8 cellular contexts compared by ENCODE assay signal in genomic region chr19:1618157-1619093, GRCh38. TPM values are rescaled to one million over a fixed set of nuclear protein-coding genes. Genes with fewer than 3 reads are reported as not detected.
A peak's percentile ranks its signal among the peaks of the same experiment; 100 is the strongest.
DNase-seq lines count a peak whose midpoint lies in the region; ATAC-seq and TF ChIP-seq lines count a peak whose summit lies in the region.

No MANE protein-coding gene starts in this region.

- H3K9me3 ChIP-seq in spleen = no peaks in the 10 kb centered on the region

- H3K4me2 ChIP-seq in GM23338 = no peak overlapping the region

- ATAC-seq in GM23338 (peak; percentile 89), foreskin keratinocyte (peak; percentile 48)

- H3K4me3 ChIP-seq in GM23338 = no peak overlapping the region
- H3K4me3 ChIP-seq in spleen = no peak overlapping the region

- H3K4me1 ChIP-seq in GM23338 (ENCODE audit: insufficient read depth) (no peaks in the 10 kb centered on the region), foreskin keratinocyte (no peaks in the 10 kb centered on the region), spleen (peaks cover 0 to 31% (median 13%) of the 10 kb centered on the region in 6 donors)

- DNase-seq in GM23338 (ENCODE audit: low spot score) (peak; percentile 83), foreskin keratinocyte (no peak), spleen (no peak), mesothelial cell of epicardium (ENCODE audit: low spot score in 2 of 2, unreplicated experiment in 2 of 2) (no peak), posterior vena cava (ENCODE audit: low spot score) (no peak)
- no peak for DNase-seq in activated CD8-positive, alpha-beta memory T cell treated with anti-CD3 and anti-CD28 coated beads, Interleukin-2, amount 50 U/mL, for 4 hours

- peaks cover 3% of the 10 kb centered on the region; the same call in 1 of the 3 replicates for H3K9me3 Mint-ChIP-seq in GM23338
- no peaks in the 10 kb centered on the region for H3K9me3 Mint-ChIP-seq in mesothelial cell of epicardium

- H3K4me3 Mint-ChIP-seq in GM23338 (no peak overlapping the region; the same call in 2 of the 3 replicates), mesothelial cell of epicardium (no peak overlapping the region)

- H3K27me3 Mint-ChIP-seq in GM23338 (ENCODE audit: insufficient read depth, low read depth, poor library complexity) = peaks cover 25% of the 10 kb centered on the region
- no peaks in the 10 kb centered on the region for H3K27me3 Mint-ChIP-seq in mesothelial cell of epicardium (ENCODE audit: low read depth)

- no peaks in the 10 kb centered on the region for H3K9me2 ChIP-seq in GM23338 (ENCODE audit: insufficient read depth)

- H3K27ac Mint-ChIP-seq in GM23338 = peak overlapping the region; percentile 72; the same call in 1 of the 2 replicates
- H3K27ac Mint-ChIP-seq in mesothelial cell of epicardium = no peak overlapping the region

- H3K4me1 Mint-ChIP-seq in GM23338 (peaks cover 17% of the 10 kb centered on the region), mesothelial cell of epicardium (peaks cover 5% of the 10 kb centered on the region)

- peaks cover 5% of the 10 kb centered on the region for H3K79me2 ChIP-seq in GM23338 (replicated peaks; ENCODE audit: insufficient read depth)

- peaks cover 23% of the 10 kb centered on the region for H4K20me1 ChIP-seq in GM23338 (replicated peaks; ENCODE audit: insufficient read depth)

- peaks cover 12% of the 10 kb centered on the region; the same call in 1 of the 2 replicates for H3F3A ChIP-seq in GM23338 (replicated peaks; ENCODE audit: low read depth)

- WGBS in spleen, 5 donors = 77 to 93% (median 88%) methylated on average over 14 to 24 of the region's 24 CpGs

- H3K27me3 ChIP-seq in GM23338 (ENCODE audit: insufficient read depth) = no peaks in the 10 kb centered on the region
- H3K27me3 ChIP-seq in foreskin keratinocyte = no peaks in the 10 kb centered on the region
- no peaks in the 10 kb centered on the region for H3K27me3 ChIP-seq in spleen (replicated peaks in 1 of 7)

- intact Hi-C loops in spleen (cut with DNase I; ENCODE audit: low total_unique reads) = no loop called here
- intact Hi-C loops in posterior vena cava (cut with DNase I) = no loop called here

- TF ChIP-seq POLR2A in spleen (IDR thresholded peaks at IDR 0.05) = no peak

- H3K27ac ChIP-seq in C4-2B (no peak overlapping the region), GM23338 (ENCODE audit: low read depth) (no peak overlapping the region), VCaP (no peak overlapping the region), foreskin keratinocyte (no peak overlapping the region), spleen (peak overlapping the region in 1 of 8 donors; percentile 5)

- peaks cover 21% of the 10 kb centered on the region for H3K36me3 ChIP-seq in GM23338 (ENCODE audit: insufficient read depth)
- H3K36me3 ChIP-seq in spleen = peaks cover 0 to 100% (median 74%) of the 10 kb centered on the region in 6 donors

- TF ChIP-seq CTCF in C4-2B (conservative IDR thresholded peaks at IDR 0.05) = peak; percentile 67
- TF ChIP-seq CTCF in GM23338 (conservative IDR thresholded peaks at IDR 0.05; ENCODE audit: low read depth in 2 of 2) = peak; percentile 44 to 71
- peak; percentile 71 for TF ChIP-seq CTCF in VCaP (conservative IDR thresholded peaks at IDR 0.05)
- peak; percentile 54 for TF ChIP-seq CTCF in foreskin keratinocyte (conservative IDR thresholded peaks at IDR 0.05)
- peak in 7 of 11 experiments; percentile 14 to 56 (median 25) for TF ChIP-seq CTCF in spleen (IDR thresholded peaks at IDR 0.05 in 8 of 11, conservative IDR thresholded peaks at IDR 0.05 in 3 of 11)
- TF ChIP-seq CTCF in mesothelial cell of epicardium (IDR thresholded peaks at IDR 0.05; ENCODE audit: unreplicated experiment) = no peak

- H3K36me3 Mint-ChIP-seq in GM23338 (ENCODE audit: low read depth) (peaks cover 78% of the 10 kb centered on the region), mesothelial cell of epicardium (peaks cover 44% of the 10 kb centered on the region)

- no peak overlapping the region for H2AFZ ChIP-seq in GM23338

TF ChIP-seq in GM23338, 12 proteins besides CTCF, POLR2A, EP300 and RAD21 (continues in another document):
- no peak for TF ChIP-seq POLR2AphosphoS5 (IDR thresholded peaks at IDR 0.05; ENCODE audit: low read depth)
- no peak for TF ChIP-seq NANOG (IDR thresholded peaks at IDR 0.05; ENCODE audit: borderline replicate concordance)
- no peak for TF ChIP-seq STAT1 (IDR thresholded peaks at IDR 0.05; ENCODE audit: unreplicated experiment)
- no peak for TF ChIP-seq ZNF114 (CRISPR knock-in tag; IDR thresholded peaks at IDR 0.05)
- TF ChIP-seq, protein P1, sequence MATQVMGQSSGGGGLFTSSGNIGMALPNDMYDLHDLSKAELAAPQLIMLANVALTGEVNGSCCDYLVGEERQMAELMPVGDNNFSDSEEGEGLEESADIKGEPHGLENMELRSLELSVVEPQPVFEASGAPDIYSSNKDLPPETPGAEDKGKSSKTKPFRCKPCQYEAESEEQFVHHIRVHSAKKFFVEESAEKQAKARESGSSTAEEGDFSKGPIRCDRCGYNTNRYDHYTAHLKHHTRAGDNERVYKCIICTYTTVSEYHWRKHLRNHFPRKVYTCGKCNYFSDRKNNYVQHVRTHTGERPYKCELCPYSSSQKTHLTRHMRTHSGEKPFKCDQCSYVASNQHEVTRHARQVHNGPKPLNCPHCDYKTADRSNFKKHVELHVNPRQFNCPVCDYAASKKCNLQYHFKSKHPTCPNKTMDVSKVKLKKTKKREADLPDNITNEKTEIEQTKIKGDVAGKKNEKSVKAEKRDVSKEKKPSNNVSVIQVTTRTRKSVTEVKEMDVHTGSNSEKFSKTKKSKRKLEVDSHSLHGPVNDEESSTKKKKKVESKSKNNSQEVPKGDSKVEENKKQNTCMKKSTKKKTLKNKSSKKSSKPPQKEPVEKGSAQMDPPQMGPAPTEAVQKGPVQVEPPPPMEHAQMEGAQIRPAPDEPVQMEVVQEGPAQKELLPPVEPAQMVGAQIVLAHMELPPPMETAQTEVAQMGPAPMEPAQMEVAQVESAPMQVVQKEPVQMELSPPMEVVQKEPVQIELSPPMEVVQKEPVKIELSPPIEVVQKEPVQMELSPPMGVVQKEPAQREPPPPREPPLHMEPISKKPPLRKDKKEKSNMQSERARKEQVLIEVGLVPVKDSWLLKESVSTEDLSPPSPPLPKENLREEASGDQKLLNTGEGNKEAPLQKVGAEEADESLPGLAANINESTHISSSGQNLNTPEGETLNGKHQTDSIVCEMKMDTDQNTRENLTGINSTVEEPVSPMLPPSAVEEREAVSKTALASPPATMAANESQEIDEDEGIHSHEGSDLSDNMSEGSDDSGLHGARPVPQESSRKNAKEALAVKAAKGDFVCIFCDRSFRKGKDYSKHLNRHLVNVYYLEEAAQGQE (IDR thresholded peaks at IDR 0.05; ENCODE audit: unreplicated experiment) = no peak
- TF ChIP-seq CREB1 (CRISPR knock-in tag; IDR thresholded peaks at IDR 0.05; ENCODE audit: low read depth) = no peak

RNA-seq across cellular contexts. Expression of gene UQCR11, which starts 13.2 kb away (rescaled TPM):
- 35.3 and 46.4 TPM in 2 replicates for total RNA-seq in GM23338 (2014; rRNA removed; shearing (Covaris generic))
- polyA plus RNA-seq in GM23338 (2016; fragmentation: Nextera tagmentation; extraction: Ambion mirVana) = 413 and 414 TPM in 2 replicates
- total RNA-seq in foreskin keratinocyte = 87.3 and 109 TPM in 2 replicates
- 345 and 361 TPM in 2 replicates for polyA plus RNA-seq in foreskin keratinocyte
- 100 to 1,000 TPM in 4 of 7 donors, 10 to 100 TPM in 3; 40.9 to 165 (median 129) TPM for total RNA-seq in spleen
- 100 to 1,000 TPM in 2 of 3 donors, 10 to 100 TPM in 1; 93.4 to 153 (median 145) TPM for polyA plus RNA-seq in spleen
- total RNA-seq in mesothelial cell of epicardium = 143 to 154 TPM (median 153 TPM) in 3 replicates
- 100 to 1,000 TPM; 197 to 252 TPM for total RNA-seq in posterior vena cava

RNA-seq across cellular contexts. Expression of gene MBD3, which starts 25.8 kb away (rescaled TPM):
- 103 and 118 TPM in 2 replicates for total RNA-seq in GM23338 (2014; rRNA removed; shearing (Covaris generic))
- 27.6 and 28.5 TPM in 2 replicates for polyA plus RNA-seq in GM23338 (2016; fragmentation: Nextera tagmentation; extraction: Ambion mirVana)
- 77.1 and 86.3 TPM in 2 replicates for total RNA-seq in foreskin keratinocyte
- 80.5 and 85.0 TPM in 2 replicates for polyA plus RNA-seq in foreskin keratinocyte
- total RNA-seq in spleen = 10 to 100 TPM; 57.4 to 80.9 (median 74.3) TPM
- 100 to 1,000 TPM in 1 of 3 donors, 10 to 100 TPM in 2; 62.2 to 177 (median 89.3) TPM for polyA plus RNA-seq in spleen
- total RNA-seq in mesothelial cell of epicardium = 103 to 111 TPM (median 105 TPM) in 3 replicates
- total RNA-seq in posterior vena cava = 10 to 100 TPM; 44.2 to 53.6 TPM

RNA-seq across cellular contexts. Expression of gene TCF3, which starts 34.0 kb away (rescaled TPM):
- 250 and 383 TPM in 2 replicates for total RNA-seq in GM23338 (2014; rRNA removed; shearing (Covaris generic))
- 166 and 186 TPM in 2 replicates for polyA plus RNA-seq in GM23338 (2016; fragmentation: Nextera tagmentation; extraction: Ambion mirVana)
- 95.1 and 105 TPM in 2 replicates for total RNA-seq in foreskin keratinocyte
- 87.1 and 89.7 TPM in 2 replicates for polyA plus RNA-seq in foreskin keratinocyte
- total RNA-seq in spleen = 100 to 1,000 TPM in 5 of 7 donors, 10 to 100 TPM in 2; 79.2 to 135 (median 107) TPM
- polyA plus RNA-seq in spleen = 10 to 100 TPM; 81.0 to 96.5 (median 88.9) TPM
- total RNA-seq in mesothelial cell of epicardium = 227 to 248 TPM (median 239 TPM) in 3 replicates
- total RNA-seq in posterior vena cava = 10 to 100 TPM; 26.2 to 36.4 TPM

RNA-seq across cellular contexts. Expression of gene MEX3D, which starts 50.3 kb away (rescaled TPM):
- total RNA-seq in GM23338 (2014; rRNA removed; shearing (Covaris generic)) = 78.1 and 94.9 TPM in 2 replicates
- 12.4 and 12.5 TPM in 2 replicates for polyA plus RNA-seq in GM23338 (2016; fragmentation: Nextera tagmentation; extraction: Ambion mirVana)
- total RNA-seq in foreskin keratinocyte = 26.2 and 27.9 TPM in 2 replicates
- 12.3 and 13.7 TPM in 2 replicates for polyA plus RNA-seq in foreskin keratinocyte
- total RNA-seq in spleen = 10 to 100 TPM in 1 of 7 donors, 1 to 10 TPM in 6; 5.4 to 11.7 (median 6.7) TPM
- 1 to 10 TPM in 2 of 3 donors, under 1 TPM in 1; 0.87 to 2.7 (median 2.0) TPM for polyA plus RNA-seq in spleen
- 91.7 to 96.3 TPM (median 93.1 TPM) in 3 replicates for total RNA-seq in mesothelial cell of epicardium
- total RNA-seq in posterior vena cava = 10 to 100 TPM; 14.0 to 21.9 TPM
